Comparison of ENCODE assay signal across 9 cellular contexts in the genomic region with DNA sequence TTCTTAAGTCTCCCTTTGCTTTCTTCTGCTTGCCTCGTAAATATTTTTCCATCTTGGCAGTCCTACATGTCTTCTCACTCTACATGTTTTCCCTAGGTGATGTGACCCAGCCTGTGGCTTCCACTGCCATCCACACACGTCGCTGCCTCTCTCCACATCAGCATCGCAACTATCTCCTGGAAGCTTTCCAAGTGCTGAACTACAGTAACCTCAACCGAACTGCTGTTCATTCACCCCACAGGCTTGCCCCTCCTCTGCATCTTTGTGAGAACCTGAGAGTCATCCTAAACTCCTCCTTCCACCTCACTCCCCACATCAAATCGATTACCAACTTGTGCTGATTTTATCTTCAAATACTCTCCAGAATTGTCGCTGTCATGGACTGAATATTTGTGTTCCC. TPM values are rescaled to one million over a fixed set of nuclear protein-coding genes. Genes with fewer than 3 reads are reported as not detected.
DNase-seq lines count a peak whose midpoint lies in the region; ATAC-seq and TF ChIP-seq lines count a peak whose summit lies in the region.
"Had no signal": no experiment of that assay in that cellular context is flagged by ENCODE, and none has a peak within 500 bp of the region (broad histone marks: within the 10 kb centered on the region; RNA-seq: fewer than 3 reads in every experiment).

No MANE protein-coding gene starts in this region.

- H3K36me3 ChIP-seq in mucosa of descending colon (ENCODE audit: low read depth) (no peaks in the 10 kb centered on the region), ascending aorta (no peaks in the 10 kb centered on the region)

- no peak overlapping the region for H3K27ac ChIP-seq in ascending aorta

- DNase-seq in DMS79 treated with DMSO at 0.1 percent for 48 hours (lab: John Stamatoyannopoulos, UW) (peak; percentile 73), OCI-M1 (lab: John Stamatoyannopoulos, UW) (peak; percentile 20), mucosa of descending colon (peak in 1 of 3 donors; percentile 10), NCI-H1417 treated with DMSO at 0.1 percent for 48 hours (lab: John Stamatoyannopoulos, UW) (no peak), ascending aorta (ENCODE audit: low spot score in 2 of 2) (no peak)
- peak; percentile 44 for DNase-seq in activated naive CD4-positive, alpha-beta T cell treated with Interleukin-2 at 50 U/mL for 16 hours
- DNase-seq: NCI-H446 had no signal

- peak; percentile 33 for ATAC-seq in mucosa of descending colon
- ATAC-seq in HG02884 (IDR thresholded peaks at IDR 0.05; ENCODE audit: unreplicated experiment) = no peak
- no peak for ATAC-seq in HG02870 (IDR thresholded peaks at IDR 0.05; ENCODE audit: unreplicated experiment)

- intact Hi-C loops in mucosa of descending colon (cut with DNase I, micrococcal nuclease) = loop anchor here in 1 of 2 donors (10.0 kb wide), 1 partner anchor 112 kb away; a partner anchor contains a TSS
- intact Hi-C loops in ascending aorta (cut with DNase I) = no loop called here

- H3K9me3 ChIP-seq in mucosa of descending colon (no peaks in the 10 kb centered on the region), ascending aorta (no peaks in the 10 kb centered on the region)

- no peak overlapping the region for H3K4me3 ChIP-seq in mucosa of descending colon
- no peak overlapping the region for H3K4me3 ChIP-seq in ascending aorta

- H3K27me3 ChIP-seq in ascending aorta = no peaks in the 10 kb centered on the region

- H3K4me1 ChIP-seq in mucosa of descending colon (ENCODE audit: low read depth) (no peaks in the 10 kb centered on the region), ascending aorta (no peaks in the 10 kb centered on the region)

- no peak for TF ChIP-seq CTCF in mucosa of descending colon (IDR thresholded peaks at IDR 0.05)
- TF ChIP-seq CTCF in ascending aorta (IDR thresholded peaks at IDR 0.05) = no peak

RNA-seq across cellular contexts. Expression of a gene that starts 41.2 kb away (rescaled TPM):
- total RNA-seq in mucosa of descending colon = 10 to 100 TPM; 10.9 to 16.1 (median 11.4) TPM
- 4.0 TPM for total RNA-seq in ascending aorta

Comparison
In these comparisons a context has a peak if more than half of its experiments do, and no peak if none do; other contexts are left out.
1. DNase-seq: peak in DMS79 treated with DMSO at 0.1 percent for 48 hours (single experiment), OCI-M1 (single experiment) and activated naive CD4-positive, alpha-beta T cell treated with Interleukin-2 at 50 U/mL for 16 hours (single experiment); none in NCI-H1417 treated with DMSO at 0.1 percent for 48 hours (single experiment) and ascending aorta (0 of 2).